In the genomic region with DNA sequence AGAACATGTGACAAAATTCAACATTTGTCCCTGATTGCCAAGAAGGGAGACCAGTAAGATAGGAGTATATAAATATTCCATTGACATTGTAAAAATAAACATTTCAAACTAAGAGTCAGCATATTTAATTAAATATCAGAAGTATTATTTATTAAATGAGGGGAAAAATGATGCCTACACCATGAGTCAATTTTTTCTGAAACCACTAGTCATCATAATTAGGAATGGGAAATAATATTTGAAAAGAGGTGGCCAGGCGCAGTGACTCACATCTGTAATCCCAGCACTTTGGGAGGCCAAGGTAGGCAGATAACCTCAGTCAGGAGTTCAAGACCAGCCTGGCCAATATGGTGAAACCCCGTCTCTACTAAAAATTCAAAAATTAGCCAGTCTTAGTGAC, we compare ENCODE assay signal across 16 cellular contexts. TPM values are rescaled to one million over a fixed set of nuclear protein-coding genes. Genes with fewer than 3 reads are reported as not detected.
"Had no signal": no experiment of that assay in that cellular context is flagged by ENCODE, and none has a peak within 500 bp of the region (broad histone marks: within the 10 kb centered on the region; RNA-seq: fewer than 3 reads in every experiment).

No MANE protein-coding gene starts in this region.

- H3K79me2 ChIP-seq: parathyroid adenoma had no signal

- H3K9me3 ChIP-seq: breast epithelium, colonic mucosa, transverse colon had no signal

- H3K4me3 Mint-ChIP-seq: activated CD8-positive, alpha-beta memory T cell treated with anti-CD3 and anti-CD28 coated beads, Interleukin-2, amount 10 ng/mL, durations not matched to agents 7 days and 5 days; activated naive CD8-positive, alpha-beta T cell; activated T-cell treated with anti-CD3 and anti-CD28 coated beads, Interleukin-2, amount 50 U/mL, for 24 hours; stimulated activated memory B cell treated with anti-CD40 and anti-IgM and Interleukin-4, amounts not matched to agents 10 μg/mL and 1 μg/mL and 100 μg/mL, for 72 hours had no signal

- H3K4me1 ChIP-seq: breast epithelium, colonic mucosa, parathyroid adenoma had no signal

- H3K9me3 Mint-ChIP-seq: activated T-cell treated with anti-CD3 and anti-CD28 coated beads, Interleukin-2, amount 50 U/mL, for 24 hours; stimulated activated memory B cell treated with anti-CD40 and anti-IgM and Interleukin-4, amounts not matched to agents 10 μg/mL and 1 μg/mL and 100 μg/mL, for 72 hours had no signal

- H3K27ac Mint-ChIP-seq: activated CD8-positive, alpha-beta memory T cell treated with anti-CD3 and anti-CD28 coated beads, Interleukin-2, amount 10 ng/mL, durations not matched to agents 7 days and 5 days; stimulated activated memory B cell treated with anti-CD40 and anti-IgM and Interleukin-4, amounts not matched to agents 10 μg/mL and 1 μg/mL and 100 μg/mL, for 72 hours had no signal

- H3K27ac ChIP-seq: breast epithelium, colonic mucosa, parathyroid adenoma, transverse colon had no signal

- H3K27me3 ChIP-seq: breast epithelium, colonic mucosa, transverse colon had no signal

- H3K36me3 ChIP-seq: breast epithelium, colonic mucosa had no signal

- H3K4me3 ChIP-seq: breast epithelium, colonic mucosa, transverse colon had no signal

- DNase-seq: activated CD4-positive, alpha-beta T cell treated with anti-CD3 and anti-CD28 coated beads, Interleukin-2, amount 50 U/mL, for 4 hours; activated CD4-positive, CD25-positive, alpha-beta regulatory T cell treated with anti-CD3 and anti-CD28 coated beads, Interleukin-2, amount 50 U/mL, for 72 hours; activated CD8-positive, alpha-beta memory T cell treated with anti-CD3 and anti-CD28 coated beads, Interleukin-2, amount 10 ng/mL, durations not matched to agents 7 days and 5 days; activated effector memory CD4-positive, alpha-beta T cell treated with Interleukin-2 at 50 U/mL for 16 hours; activated T-cell treated with anti-CD3 and anti-CD28 coated beads, Interleukin-2, amount 50 U/mL, for 24 hours; colonic mucosa; hypothalamus; retina; small intestine; transverse colon had no signal

- H3K9ac ChIP-seq: parathyroid adenoma had no signal

- H3K27me3 Mint-ChIP-seq: activated CD8-positive, alpha-beta memory T cell treated with anti-CD3 and anti-CD28 coated beads, Interleukin-2, amount 10 ng/mL, durations not matched to agents 7 days and 5 days; activated naive CD8-positive, alpha-beta T cell; activated T-cell treated with anti-CD3 and anti-CD28 coated beads, Interleukin-2, amount 50 U/mL, for 24 hours; stimulated activated memory B cell treated with anti-CD40 and anti-IgM and Interleukin-4, amounts not matched to agents 10 μg/mL and 1 μg/mL and 100 μg/mL, for 72 hours had no signal

- H2AFZ ChIP-seq: parathyroid adenoma had no signal

RNA-seq across cellular contexts. Expression of a gene that starts 10.9 kb away (rescaled TPM):
- total RNA-seq: breast epithelium, colonic mucosa, glomerular endothelial cell, subcutaneous adipose tissue had no signal
